ENCODE assay signal across 17 cellular contexts in genomic region chr7:34844936-34845665, GRCh38.
A peak's percentile ranks its signal among the peaks of the same experiment; 100 is the strongest.
DNase-seq lines count a peak whose midpoint lies in the region; ATAC-seq, FAIRE-seq and TF ChIP-seq lines count a peak whose summit lies in the region.
"Had no signal": no experiment of that assay in that cellular context is flagged by ENCODE, and none has a peak within 500 bp of the region (broad histone marks: within the 10 kb centered on the region; RNA-seq: fewer than 3 reads in every experiment).

No MANE protein-coding gene starts in this region.

- POLR2A ChIA-PET in HCT116 (lab: Charles Lee) (no interaction called here), GM12878 (lab: Charles Lee) (no interaction called here)

- H3K4me1 ChIP-seq in HCT116 (ENCODE audit: control insufficient read depth in 1 of 2, insufficient read depth in 2 of 2, low read length in 2 of 2) (peaks cover 8 to 23% of the 10 kb centered on the region in 2 experiments; a peak in 3 of 4 replicates), GM12878 (ENCODE audit: control insufficient read depth, insufficient read depth, low read length) (no peaks in the 10 kb centered on the region), neuronal stem cell (ENCODE audit: control insufficient read depth in 2 of 2, insufficient read depth in 1 of 2, low read depth in 1 of 2, low read length in 2 of 2) (peaks cover 0 to 13% of the 10 kb centered on the region in 2 donors)

- no peak overlapping the region for H4K8ac ChIP-seq in neuronal stem cell (ENCODE audit: low read depth, low read length)

- H3K36me3 ChIP-seq in HCT116 (ENCODE audit: control insufficient read depth in 1 of 2, insufficient read depth in 2 of 2, low read length in 2 of 2) (no peaks in the 10 kb centered on the region), GM12878 (ENCODE audit: control insufficient read depth in 2 of 2, insufficient read depth in 2 of 2, low read length in 1 of 2) (no peaks in the 10 kb centered on the region), neuronal stem cell (replicated peaks in 1 of 2; ENCODE audit: control insufficient read depth in 2 of 2, insufficient read depth in 2 of 2, low read length in 2 of 2) (no peaks in the 10 kb centered on the region)
- H3K36me3 ChIP-seq: MG63, SJCRH30 had no signal

- no peak overlapping the region for H4K91ac ChIP-seq in neuronal stem cell (ENCODE audit: low read depth, low read length, poor library complexity)

- no peak overlapping the region for H3K4ac ChIP-seq in neuronal stem cell (ENCODE audit: low read length)

- H3K79me2 ChIP-seq in HCT116 (ENCODE audit: insufficient read depth, low read length) = no peaks in the 10 kb centered on the region
- H3K79me2 ChIP-seq in GM12878 (ENCODE audit: control insufficient read depth, insufficient read depth, low read length) = no peaks in the 10 kb centered on the region

- TF ChIP-seq POLR2A in HCT116 (IDR thresholded peaks at IDR 0.05; ENCODE audit: borderline replicate concordance, extremely low read depth, insufficient read depth, insufficient read length) (no peak), GM12878 (IDR thresholded peaks at IDR 0.05; ENCODE audit: low read depth, low read length) (no peak)

- TF ChIP-seq RAD21 in HCT116 (IDR thresholded peaks at IDR 0.05; ENCODE audit: low read depth) (no peak), GM12878 (IDR thresholded peaks at IDR 0.05; ENCODE audit: insufficient read depth, low read depth, low read length) (no peak)

- no peak overlapping the region for H3K18ac ChIP-seq in neuronal stem cell (ENCODE audit: low read length)

- no peak overlapping the region for H2BK5ac ChIP-seq in neuronal stem cell (ENCODE audit: low read length)

- H2AFZ ChIP-seq in HCT116 (ENCODE audit: low read depth, low read length, poor library complexity, severe bottlenecking) = peak overlapping the region; percentile 93
- H2AFZ ChIP-seq in GM12878 (ENCODE audit: control insufficient read depth, low read depth, low read length) = no peak overlapping the region
- H2AFZ ChIP-seq in neuronal stem cell (ENCODE audit: low read length) = no peak overlapping the region

- no peaks in the 10 kb centered on the region for H3K79me1 ChIP-seq in neuronal stem cell (ENCODE audit: low read depth, low read length)

- no peak overlapping the region for H2AK5ac ChIP-seq in neuronal stem cell (ENCODE audit: low read depth, low read length)

- TF ChIP-seq EP300 in GM12878 (IDR thresholded peaks at IDR 0.05; ENCODE audit: borderline replicate concordance in 1 of 2, control insufficient read depth in 1 of 2, low read depth in 2 of 2, low read length in 2 of 2) = no peak

- ATAC-seq in HCT116 = no peak
- peak; percentile 52 for ATAC-seq in GM12878
- ATAC-seq in GM21447 (IDR thresholded peaks at IDR 0.05; ENCODE audit: unreplicated experiment) = no peak
- no peak for ATAC-seq in GM21825 (IDR thresholded peaks at IDR 0.05; ENCODE audit: unreplicated experiment)
- ATAC-seq: PC-3 had no signal

- SMC1A ChIA-PET in GM12878 (lab: Charles Lee; ENCODE audit: uncharacterized antibody, unreplicated experiment) = interaction anchor here (0.7 to 1.9 kb wide), 4 partner anchors 10 to 170 kb away, joined by 3 to 6 read pairs (median 4); no protein-coding TSS in a partner anchor

- H3K9ac ChIP-seq in HCT116 (ENCODE audit: low read length) (no peak overlapping the region), GM12878 (ENCODE audit: control insufficient read depth, insufficient read depth, low read length) (no peak overlapping the region), neuronal stem cell (ENCODE audit: low read depth, low read length, poor library complexity) (no peak overlapping the region)

- no peaks in the 10 kb centered on the region for H4K20me1 ChIP-seq in HCT116 (ENCODE audit: insufficient read depth)
- H4K20me1 ChIP-seq in GM12878 (ENCODE audit: control insufficient read depth, insufficient read depth) = no peaks in the 10 kb centered on the region

- no peak overlapping the region for H2BK12ac ChIP-seq in neuronal stem cell (ENCODE audit: low read length)

- WGBS in GM12878 (ENCODE audit: insufficient coverage, insufficient replicate concordance, low lambda C conversion rate, missing lambda C conversion rate) = 0% methylated on average over 5 of the region's 5 CpGs
- WGBS in neuronal stem cell (ENCODE audit: extremely low coverage in 2 of 2, insufficient read length in 2 of 2, insufficient replicate concordance in 1 of 2), 2 donors = no CpG with 5 or more reads among the region's 5 CpGs

- no peak overlapping the region for H3K4me3 ChIP-seq in HCT116 (replicated peaks in 1 of 2; ENCODE audit: low read depth in 1 of 2, low read length in 2 of 2)
- H3K4me3 ChIP-seq in GM12878 = no peak overlapping the region
- H3K4me3 ChIP-seq in neuronal stem cell (ENCODE audit: low read length in 2 of 2) = no peak overlapping the region
- H3K4me3 ChIP-seq: MG63, SJCRH30 had no signal

- intact Hi-C loops in HCT116 (cut with micrococcal nuclease) = no loop called here
- intact Hi-C loops in GM12878 (cut with micrococcal nuclease; ENCODE audit: unreplicated experiment) = no loop called here

- DNase-seq in DMS 273 treated with DMSO at 0.1 percent for 48 hours (lab: John Stamatoyannopoulos, UW) (peak; percentile 39), HCT116 (ENCODE audit: low read depth, low spot score) (no peak), GM12878 (ENCODE audit: low read depth, low spot score) (no peak), neuronal stem cell (ENCODE audit: low spot score) (peak; percentile 24), NCI-H1694 (lab: John Stamatoyannopoulos, UW) (no peak), NCI-H1092 treated with DMSO at 0.1 percent for 48 hours (lab: John Stamatoyannopoulos, UW) (no peak)
- DNase-seq: MG63, NCI-H1092, NCI-H1694 treated with DMSO at 0.1 percent for 48 hours, NCI-H2107, NCI-H2227 treated with DMSO at 0.1 percent for 48 hours, NCI-H69, SJCRH30 had no signal

- H3K9me3 ChIP-seq in HCT116 (ENCODE audit: control insufficient read depth in 1 of 2, insufficient read depth in 1 of 2, low read depth in 1 of 2, low read length in 2 of 2) (no peaks in the 10 kb centered on the region), GM12878 (replicated peaks; ENCODE audit: control insufficient read depth, insufficient read depth, low read length) (no peaks in the 10 kb centered on the region), neuronal stem cell (replicated peaks in 1 of 2; ENCODE audit: control insufficient read depth in 2 of 2, insufficient read depth in 1 of 2, low read depth in 1 of 2, low read length in 2 of 2) (no peaks in the 10 kb centered on the region)
- H3K9me3 ChIP-seq: MG63, SJCRH30 had no signal

- no peak overlapping the region for H3K4me2 ChIP-seq in HCT116 (ENCODE audit: low read length)
- no peak overlapping the region for H3K4me2 ChIP-seq in GM12878 (ENCODE audit: control insufficient read depth, insufficient read depth)
- H3K4me2 ChIP-seq in neuronal stem cell (ENCODE audit: insufficient read depth, low read length, poor library complexity, severe bottlenecking) = no peak overlapping the region

- no peak overlapping the region for H2BK120ac ChIP-seq in neuronal stem cell (ENCODE audit: low read depth, low read length)

- TF ChIP-seq CTCF in HCT116 (IDR thresholded peaks at IDR 0.05 in 2 of 3, conservative IDR thresholded peaks at IDR 0.05 in 1 of 3; ENCODE audit: borderline replicate concordance in 1 of 3, insufficient read depth in 1 of 3, low read depth in 2 of 3, low read length in 2 of 3) = no peak
- no peak for TF ChIP-seq CTCF in GM12878 (IDR thresholded peaks at IDR 0.05 in 2 of 3, conservative IDR thresholded peaks at IDR 0.05 in 1 of 3; ENCODE audit: control insufficient read depth in 2 of 3, extremely low read depth in 1 of 3, insufficient read depth in 1 of 3, low read depth in 3 of 3, low read length in 3 of 3)

- FAIRE-seq in GM12878 (lab: Jason Lieb, UNC) = no peak
- FAIRE-seq: H1 had no signal

- RAD21 ChIA-PET in HCT116 (lab: Charles Lee; ENCODE audit: low non-redundant PET in 1 of 2, low total read pairs in 2 of 2, uncharacterized antibody in 2 of 2, unreplicated experiment in 2 of 2) (no interaction called here), GM12878 (lab: Charles Lee; ENCODE audit: unreplicated experiment) (interaction anchor here (1.8 kb wide), 1 partner anchor 87 kb away, joined by 5 read pairs; no protein-coding TSS in a partner anchor)

- H3K27me3 ChIP-seq in HCT116 (ENCODE audit: insufficient read depth, low read length) (no peaks in the 10 kb centered on the region), GM12878 (replicated peaks in 1 of 2; ENCODE audit: control insufficient read depth in 2 of 2, insufficient read depth in 2 of 2, low read length in 1 of 2) (no peaks in the 10 kb centered on the region; a peak in 1 of 4 replicates), neuronal stem cell (ENCODE audit: control insufficient read depth in 3 of 3, insufficient read depth in 3 of 3, low read depth in 1 of 3, low read length in 3 of 3) (no peaks in the 10 kb centered on the region)
- H3K27me3 ChIP-seq: MG63, SJCRH30 had no signal

- H3K9me2 ChIP-seq in HCT116 (ENCODE audit: insufficient read depth) = no peaks in the 10 kb centered on the region

- BruUV-seq in HCT116 (replicated peaks; lab: Mats Ljungman, UMichigan) (no TSS peak), GM12878 (replicated peaks; lab: Mats Ljungman, UMichigan) (no TSS peak)

- H3K14ac ChIP-seq in neuronal stem cell (ENCODE audit: low read length) = no peak overlapping the region

- H3K27ac ChIP-seq in HCT116 (ENCODE audit: low read depth, low read length) (no peak overlapping the region), GM12878 (ENCODE audit: control insufficient read depth, insufficient read depth) (no peak overlapping the region), neuronal stem cell (replicated peaks; ENCODE audit: low read length) (no peak overlapping the region)
- H3K27ac ChIP-seq: SJCRH30 had no signal

- H3K23ac ChIP-seq in neuronal stem cell (ENCODE audit: low read depth, low read length, poor library complexity) = no peak overlapping the region

- in situ Hi-C loops in GM12878 (cut with MboI) = no loop called here

- CTCF ChIA-PET in HCT116 (lab: Charles Lee) = interaction anchor here (1.8 kb wide), 1 partner anchor 21 kb away, joined by 3 read pairs; no protein-coding TSS in a partner anchor
- CTCF ChIA-PET in GM12878 (lab: Yijun Ruan, JAX) = interaction anchor here (1.2 kb wide), 3 partner anchors 21 to 169 kb away, joined by 3 to 4 read pairs (median 3); no protein-coding TSS in a partner anchor

- H2BK15ac ChIP-seq in neuronal stem cell (ENCODE audit: low read length) = no peak overlapping the region

TF ChIP-seq in HCT116, 20 proteins besides CTCF, POLR2A, EP300 and RAD21 (continues in another document):
- TF ChIP-seq FOSL1 (IDR thresholded peaks at IDR 0.05; ENCODE audit: low read depth) = no peak
- no peak for TF ChIP-seq YY1 (IDR thresholded peaks at IDR 0.05; ENCODE audit: extremely low read depth, insufficient replicate concordance, low read depth, low read length)
- TF ChIP-seq POLR2AphosphoS5 (IDR thresholded peaks at IDR 0.05; ENCODE audit: low read depth, low read length) = no peak

TF ChIP-seq in GM12878, 131 proteins besides CTCF, POLR2A, EP300 and RAD21 (continues in another document):
- TF ChIP-seq GABPA (IDR thresholded peaks at IDR 0.05; ENCODE audit: low read depth) (no peak), NFXL1 (IDR thresholded peaks at IDR 0.05; ENCODE audit: borderline replicate concordance) (no peak), NBN (IDR thresholded peaks at IDR 0.05) (no peak), FOXK2 (IDR thresholded peaks at IDR 0.05) (no peak), ZBED1 (IDR thresholded peaks at IDR 0.05; ENCODE audit: borderline replicate concordance) (no peak), ZNF217 (IDR thresholded peaks at IDR 0.05) (no peak)

Comparison
In these comparisons a context has a peak if more than half of its experiments do, and no peak if none do; other contexts are left out.
1. DNase-seq: peak in DMS 273 treated with DMSO at 0.1 percent for 48 hours (single experiment) and neuronal stem cell (single experiment); none in HCT116 (single experiment), GM12878 (single experiment), NCI-H1694 (single experiment) and NCI-H1092 treated with DMSO at 0.1 percent for 48 hours (single experiment).